In the genomic region with DNA sequence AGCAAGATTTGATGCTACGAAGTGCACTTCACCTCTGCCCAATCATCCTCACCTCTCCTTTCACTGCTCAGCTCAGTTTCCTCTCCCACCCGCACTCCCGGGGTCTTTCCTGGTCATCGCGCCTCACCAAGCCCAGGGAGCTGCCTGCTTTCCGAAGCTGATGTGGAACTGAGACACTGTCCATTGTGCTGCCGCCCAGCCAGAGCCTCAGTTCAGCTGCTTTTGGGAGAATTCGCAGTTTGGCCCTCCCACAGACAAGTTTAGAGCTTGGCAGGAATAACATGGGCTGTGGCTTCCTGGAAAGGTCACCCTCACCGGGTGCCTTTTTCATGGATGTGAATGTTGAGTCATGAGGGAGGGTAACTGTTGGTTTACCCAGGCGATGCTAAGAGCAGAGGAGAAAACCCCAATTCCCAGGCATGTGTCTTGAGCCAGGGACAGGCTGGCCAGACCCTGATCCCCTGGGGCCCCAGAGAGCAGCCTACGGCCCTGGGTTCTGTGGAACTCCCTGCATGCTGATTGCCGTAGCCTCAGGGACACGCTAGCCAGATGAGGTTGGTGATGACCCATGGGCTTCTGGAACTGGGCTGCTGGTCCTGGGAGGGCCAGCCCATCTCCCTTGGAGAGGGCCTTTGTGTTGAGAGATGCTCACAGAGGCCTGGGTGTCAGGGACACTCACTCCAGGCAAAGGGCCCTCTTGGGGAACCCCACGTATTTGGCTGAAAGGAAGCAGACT, we compare ENCODE assay signal across 27 cellular contexts.
"Had no signal": no experiment of that assay in that cellular context is flagged by ENCODE, and none has a peak within 500 bp of the region (broad histone marks: within the 10 kb centered on the region; RNA-seq: fewer than 3 reads in every experiment).

No MANE protein-coding gene starts in this region.

- H3K27ac ChIP-seq: dorsolateral prefrontal cortex, epithelial cell of prostate, foreskin keratinocyte, heart right ventricle, neutrophil, pancreas, right lobe of liver, suprapubic skin had no signal

- H3K27me3 ChIP-seq: foreskin keratinocyte, heart right ventricle, neutrophil, pancreas, right lobe of liver, suprapubic skin had no signal

- DNase-seq: cerebellar nuclear complex; effector CD4-positive, alpha-beta T cell; foreskin keratinocyte; glutamatergic neuron; heart right ventricle; hippocampal formation; kidney glomerular epithelial cell; left colon; left ventricle myocardium superior; naive B cell; right lobe of liver; small intestine; stimulated activated CD4-positive, alpha-beta T cell treated with anti-CD3 and anti-CD28 coated beads, Interleukin-12 subunit alpha, Interleukin-12 subunit beta, amount 100 ng/mL, for 4 hours; stimulated activated CD4-positive, alpha-beta T cell treated with anti-CD3 and anti-CD28 coated beads, Interleukin-1b, Interleukin-23, amount 100 ng/mL, for 48 hours; stimulated activated CD4-positive, alpha-beta T cell treated with anti-CD3 and anti-CD28 coated beads, Interleukin-4, amount 100 ng/mL, for 1 hour; stimulated activated CD8-positive, alpha-beta memory T cell treated with anti-CD3 and anti-CD28 coated beads, Interleukin-4, amount 100 ng/mL, for 48 hours; stimulated activated naive CD4-positive, alpha-beta T cell; stimulated activated naive CD8-positive, alpha-beta T cell treated with anti-CD3 and anti-CD28 coated beads, Interleukin-15, amount 100 ng/mL, for 72 hours had no signal

- ATAC-seq: esophagus mucosa; foreskin keratinocyte; heart right ventricle; left colon; left ventricle myocardium superior; mucosa of descending colon; natural killer cell treated with Interleukin-12 subunit alpha and Interleukin-12 subunit beta and Interleukin-15 and Interleukin-18, amount 100 ng/mL, for 72 hours; pancreas; right lobe of liver; stimulated activated naive CD8-positive, alpha-beta T cell treated with anti-CD3 and anti-CD28 coated beads, Interleukin-15, amount 100 ng/mL, for 72 hours had no signal

- H3K4me1 ChIP-seq: foreskin keratinocyte, heart right ventricle, pancreas, right lobe of liver, suprapubic skin had no signal

- H3K36me3 ChIP-seq: heart right ventricle, neutrophil, pancreas, right lobe of liver, suprapubic skin had no signal

- H3K9me3 ChIP-seq: pancreas, right lobe of liver had no signal

- H3K4me3 ChIP-seq: dorsolateral prefrontal cortex, heart right ventricle, lung, mucosa of descending colon, pancreas, right lobe of liver, suprapubic skin had no signal
